Comparison of ENCODE assay signal across 1 cellular context in the genomic region with DNA sequence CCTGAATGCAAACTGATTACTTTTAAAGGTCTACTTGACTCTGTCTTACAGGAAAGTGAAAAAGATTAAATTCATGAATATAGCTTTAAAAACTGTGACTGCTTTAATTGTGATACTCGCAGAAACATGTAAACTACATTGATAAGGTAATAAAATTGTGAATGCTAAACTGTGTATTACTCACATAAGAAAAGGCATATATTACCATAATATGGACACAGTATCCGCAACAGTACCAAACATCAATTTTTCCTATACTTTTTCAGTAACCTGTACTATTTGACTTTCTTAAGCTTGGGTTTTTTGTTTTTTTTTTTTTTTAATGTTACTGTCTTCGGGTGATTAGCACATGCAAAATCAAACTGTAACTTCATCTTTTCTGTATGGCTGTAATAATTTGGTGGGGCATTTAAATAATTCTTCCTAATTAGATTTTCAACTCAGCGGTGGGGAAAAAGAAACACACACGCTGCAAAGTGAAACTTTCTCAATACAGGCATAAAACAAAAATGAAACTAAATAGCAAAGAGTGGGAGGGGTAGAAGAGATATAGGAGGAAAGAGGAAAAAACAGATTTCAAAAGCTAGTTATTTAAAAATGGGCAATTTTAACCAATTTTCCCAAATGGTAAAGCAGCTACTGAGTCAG.
TF ChIP-seq lines count a peak whose summit lies in the region.

No MANE protein-coding gene starts in this region.

TF ChIP-seq in IMR-90, 13 proteins besides CTCF, POLR2A, EP300 and RAD21 (continued from another document):
- TF ChIP-seq, protein P1, sequence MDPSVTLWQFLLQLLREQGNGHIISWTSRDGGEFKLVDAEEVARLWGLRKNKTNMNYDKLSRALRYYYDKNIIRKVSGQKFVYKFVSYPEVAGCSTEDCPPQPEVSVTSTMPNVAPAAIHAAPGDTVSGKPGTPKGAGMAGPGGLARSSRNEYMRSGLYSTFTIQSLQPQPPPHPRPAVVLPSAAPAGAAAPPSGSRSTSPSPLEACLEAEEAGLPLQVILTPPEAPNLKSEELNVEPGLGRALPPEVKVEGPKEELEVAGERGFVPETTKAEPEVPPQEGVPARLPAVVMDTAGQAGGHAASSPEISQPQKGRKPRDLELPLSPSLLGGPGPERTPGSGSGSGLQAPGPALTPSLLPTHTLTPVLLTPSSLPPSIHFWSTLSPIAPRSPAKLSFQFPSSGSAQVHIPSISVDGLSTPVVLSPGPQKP (IDR thresholded peaks at IDR 0.05; ENCODE audit: borderline replicate concordance, low read depth, low read length) = no peak
- TF ChIP-seq NFE2L2 (IDR thresholded peaks at IDR 0.05; ENCODE audit: low read depth, low read length) (no peak), CEBPB (IDR thresholded peaks at IDR 0.05; ENCODE audit: low read depth, low read length) (no peak), MAFK (IDR thresholded peaks at IDR 0.05; ENCODE audit: low read depth, low read length) (no peak), BHLHE40 (IDR thresholded peaks at IDR 0.05; ENCODE audit: low read depth, low read length) (no peak)
TF ChIP-seq in IMR-90: peak in this region for 0.
